ENCODE assay signal across 22 cellular contexts in genomic region chr3:64016941-64017620, GRCh38. TPM values are rescaled to one million over a fixed set of nuclear protein-coding genes. Genes with fewer than 3 reads are reported as not detected.
DNase-seq lines count a peak whose midpoint lies in the region; ATAC-seq and TF ChIP-seq lines count a peak whose summit lies in the region.
"Had no signal": no experiment of that assay in that cellular context is flagged by ENCODE, and none has a peak within 500 bp of the region (broad histone marks: within the 10 kb centered on the region; RNA-seq: fewer than 3 reads in every experiment).

No MANE protein-coding gene starts in this region.

- H3K4me3 Mint-ChIP-seq in activated naive CD4-positive, alpha-beta T cell treated with anti-CD3 and anti-CD28 coated beads, Interleukin-2, amount 10 ng/mL, durations not matched to agents 7 days and 5 days = no peak overlapping the region
- no peak overlapping the region; the same call in 1 of the 2 replicates for H3K4me3 Mint-ChIP-seq in HFFc6
- peak overlapping the region; percentile 11 for H3K4me3 Mint-ChIP-seq in neural crest cell
- H3K4me3 Mint-ChIP-seq: activated naive CD8-positive, alpha-beta T cell treated with anti-CD3 and anti-CD28 coated beads, Interleukin-2, amount 10 ng/mL, durations not matched to agents 7 days and 5 days; T-helper 2 cell treated with Interferon-gamma antibody and Interleukin-4, amounts not matched to agents 5 μg/mL and 100 μg/mL, for 36 hours had no signal

- H3K27ac ChIP-seq in body of pancreas = peak overlapping the region; percentile 39 to 87 (median 59)
- H3K27ac ChIP-seq in tibial nerve = no peak overlapping the region
- no peak overlapping the region for H3K27ac ChIP-seq in ovary
- no peak overlapping the region for H3K27ac ChIP-seq in SJCRH30
- H3K27ac ChIP-seq: parathyroid adenoma, testis had no signal

- no peak for ATAC-seq in body of pancreas
- ATAC-seq: mucosa of descending colon had no signal

- DNase-seq in activated naive CD4-positive, alpha-beta T cell treated with anti-CD3 and anti-CD28 coated beads, Interleukin-2, amount 10 ng/mL, durations not matched to agents 7 days and 5 days = no peak
- DNase-seq in activated naive CD4-positive, alpha-beta T cell treated with Interleukin-2 at 50 U/mL for 16 hours = no peak
- DNase-seq in HFFc6 (no peak), body of pancreas (no peak), neural crest cell (ENCODE audit: low read depth, low spot score) (no peak), tibial nerve (ENCODE audit: low spot score in 2 of 2) (no peak), ovary (no peak), SJCRH30 (no peak)
- DNase-seq: activated CD4-positive, CD25-positive, alpha-beta regulatory T cell; activated CD8-positive, alpha-beta memory T cell treated with anti-CD3 and anti-CD28 coated beads, Interleukin-2, amount 50 U/mL, for 48 hours; activated naive CD8-positive, alpha-beta T cell treated with anti-CD3 and anti-CD28 coated beads, Interleukin-2, amount 10 ng/mL, durations not matched to agents 7 days and 5 days; Calu3; effector CD4-positive, alpha-beta T cell; kidney; mucosa of descending colon; NCI-H1930; NCI-H526; OCI-M1; stimulated activated CD4-positive, alpha-beta T cell treated with anti-CD3 and anti-CD28 coated beads, Interleukin-4, amount 100 ng/mL, for 24 hours; testis had no signal

- H3K4me1 ChIP-seq in body of pancreas (peaks cover 62% of the 10 kb centered on the region), tibial nerve (peaks cover 0 to 28% (median 6%) of the 10 kb centered on the region in 4 donors), ovary (ENCODE audit: insufficient read depth) (peaks cover under 1% of the 10 kb centered on the region), SJCRH30 (no peaks in the 10 kb centered on the region)

- H3K36me3 ChIP-seq in body of pancreas (replicated peaks in 1 of 2; ENCODE audit: insufficient read depth in 1 of 2, low read depth in 2 of 2) (peaks cover 0 to 35% of the 10 kb centered on the region in 2 donors), tibial nerve (peaks cover 0 to 81% (median 14%) of the 10 kb centered on the region in 3 donors), ovary (no peaks in the 10 kb centered on the region), SJCRH30 (peaks cover 42% of the 10 kb centered on the region)

- H3K27ac Mint-ChIP-seq in activated naive CD4-positive, alpha-beta T cell treated with anti-CD3 and anti-CD28 coated beads, Interleukin-2, amount 10 ng/mL, durations not matched to agents 7 days and 5 days = peak overlapping the region; percentile 4
- H3K27ac Mint-ChIP-seq in HFFc6 (peak overlapping the region; percentile 44), neural crest cell (ENCODE audit: unreplicated experiment) (no peak overlapping the region)
- H3K27ac Mint-ChIP-seq: activated naive CD8-positive, alpha-beta T cell treated with anti-CD3 and anti-CD28 coated beads, Interleukin-2, amount 10 ng/mL, durations not matched to agents 7 days and 5 days; T-helper 2 cell treated with Interferon-gamma antibody and Interleukin-4, amounts not matched to agents 5 μg/mL and 100 μg/mL, for 36 hours had no signal

- peaks cover 32% of the 10 kb centered on the region for H3K4me1 Mint-ChIP-seq in activated naive CD4-positive, alpha-beta T cell treated with anti-CD3 and anti-CD28 coated beads, Interleukin-2, amount 10 ng/mL, durations not matched to agents 7 days and 5 days
- H3K4me1 Mint-ChIP-seq in HFFc6 (ENCODE audit: low read depth) = peaks cover 49% of the 10 kb centered on the region
- peaks cover 8% of the 10 kb centered on the region for H3K4me1 Mint-ChIP-seq in neural crest cell

- H3K27me3 ChIP-seq in body of pancreas (no peaks in the 10 kb centered on the region), tibial nerve (no peaks in the 10 kb centered on the region), ovary (no peaks in the 10 kb centered on the region), SJCRH30 (no peaks in the 10 kb centered on the region)
- H3K27me3 ChIP-seq: testis had no signal

- H3K4me3 ChIP-seq in body of pancreas (no peak overlapping the region), tibial nerve (no peak overlapping the region), ovary (no peak overlapping the region), SJCRH30 (no peak overlapping the region)
- H3K4me3 ChIP-seq: mucosa of descending colon, testis had no signal

- TF ChIP-seq CTCF in HFFc6 (IDR thresholded peaks at IDR 0.05) = no peak
- TF ChIP-seq CTCF in body of pancreas (IDR thresholded peaks at IDR 0.05) = no peak
- TF ChIP-seq CTCF in neural crest cell (conservative IDR thresholded peaks at IDR 0.05) = no peak
- no peak for TF ChIP-seq CTCF in tibial nerve (IDR thresholded peaks at IDR 0.05)
- TF ChIP-seq CTCF in ovary (IDR thresholded peaks at IDR 0.05) = no peak

- 55 to 60% methylated on average over 3 of the region's 3 CpGs for WGBS in body of pancreas, 2 donors
- WGBS in tibial nerve, 2 donors = 79 to 87% methylated on average over 3 of the region's 3 CpGs
- 78 to 86% (median 78%) methylated on average over 3 of the region's 3 CpGs for WGBS in ovary, 3 donors

- no peak for TF ChIP-seq EP300 in tibial nerve (IDR thresholded peaks at IDR 0.05)
- TF ChIP-seq EP300 in ovary (IDR thresholded peaks at IDR 0.05) = no peak

- intact Hi-C loops in body of pancreas (cut with DNase I) (no loop called here), ovary (cut with DNase I) (no loop called here)

- TF ChIP-seq POLR2A in body of pancreas (IDR thresholded peaks at IDR 0.05) (peak in 1 of 3 donors; percentile 14), tibial nerve (IDR thresholded peaks at IDR 0.05) (no peak), ovary (IDR thresholded peaks at IDR 0.05) (no peak)

- CTCF ChIA-PET in activated naive CD4-positive, alpha-beta T cell treated with anti-CD3 and anti-CD28 coated beads, Interleukin-2, amount 10 ng/mL, durations not matched to agents 7 days and 5 days (lab: Charles Lee) = interaction anchor here (1.3 kb wide), 1 partner anchor 9 kb away, joined by 3 read pairs; no protein-coding TSS in a partner anchor

- no peaks in the 10 kb centered on the region for H3K9me3 Mint-ChIP-seq in activated naive CD4-positive, alpha-beta T cell treated with anti-CD3 and anti-CD28 coated beads, Interleukin-2, amount 10 ng/mL, durations not matched to agents 7 days and 5 days
- H3K9me3 Mint-ChIP-seq in HFFc6 (no peaks in the 10 kb centered on the region), neural crest cell (no peaks in the 10 kb centered on the region)
- H3K9me3 Mint-ChIP-seq: activated naive CD8-positive, alpha-beta T cell treated with anti-CD3 and anti-CD28 coated beads, Interleukin-2, amount 10 ng/mL, durations not matched to agents 7 days and 5 days; T-helper 2 cell treated with Interferon-gamma antibody and Interleukin-4, amounts not matched to agents 5 μg/mL and 100 μg/mL, for 36 hours had no signal

- no peaks in the 10 kb centered on the region for H3K27me3 Mint-ChIP-seq in activated naive CD4-positive, alpha-beta T cell treated with anti-CD3 and anti-CD28 coated beads, Interleukin-2, amount 10 ng/mL, durations not matched to agents 7 days and 5 days
- H3K27me3 Mint-ChIP-seq in HFFc6 (ENCODE audit: insufficient read depth) (peaks cover 4% of the 10 kb centered on the region; the same call in 1 of the 2 replicates), neural crest cell (ENCODE audit: low read depth) (no peaks in the 10 kb centered on the region)
- H3K27me3 Mint-ChIP-seq: activated naive CD8-positive, alpha-beta T cell treated with anti-CD3 and anti-CD28 coated beads, Interleukin-2, amount 10 ng/mL, durations not matched to agents 7 days and 5 days had no signal

- H3K9me3 ChIP-seq in body of pancreas (no peaks in the 10 kb centered on the region), tibial nerve (no peaks in the 10 kb centered on the region), ovary (no peaks in the 10 kb centered on the region), SJCRH30 (replicated peaks) (no peaks in the 10 kb centered on the region)
- H3K9me3 ChIP-seq: mucosa of descending colon, testis had no signal

- peaks cover 74% of the 10 kb centered on the region for H3K36me3 Mint-ChIP-seq in activated naive CD4-positive, alpha-beta T cell treated with anti-CD3 and anti-CD28 coated beads, Interleukin-2, amount 10 ng/mL, durations not matched to agents 7 days and 5 days
- H3K36me3 Mint-ChIP-seq in HFFc6 (ENCODE audit: low read depth) = peaks cover 67% of the 10 kb centered on the region
- H3K36me3 Mint-ChIP-seq in neural crest cell (ENCODE audit: low read depth) = peaks cover 18% of the 10 kb centered on the region

RNA-seq across cellular contexts. Expression of gene PSMD6, which starts 6.2 kb away (rescaled TPM):
- 100 to 1,000 TPM; 101 to 123 (median 113) TPM for total RNA-seq in HFFc6 (2021; fragmentation: NEBNext Ultra II Directional; extraction: Animal tissue kit (Norgen Biotek cat#: 25700))
- total RNA-seq in body of pancreas (10 to 100 TPM; 88.7 to 98.3 TPM), neural crest cell (103 and 104 TPM in 2 replicates), tibial nerve (10 to 100 TPM; 47.4 to 64.5 (median 58.9) TPM), ovary (10 to 100 TPM; 30.8 to 60.7 (median 55.7) TPM)
- polyA plus RNA-seq in ovary = 10 to 100 TPM; 51.0 to 68.6 TPM
- 73.6 and 76.1 TPM in 2 replicates for total RNA-seq in SJCRH30 (2014; rRNA removed; shearing (Covaris generic))

Comparison
In these comparisons a context has a peak if more than half of its experiments do, and no peak if none do; other contexts are left out.
1. H3K27ac ChIP-seq: peak in body of pancreas (4 of 4); none in tibial nerve (0 of 4), ovary (0 of 2) and SJCRH30 (single experiment).